In genomic region chr12:47318963-47319362, GRCh38 we compare ENCODE assay signal across 16 cellular contexts.
"Had no signal": no experiment of that assay in that cellular context is flagged by ENCODE, and none has a peak within 500 bp of the region (broad histone marks: within the 10 kb centered on the region; RNA-seq: fewer than 3 reads in every experiment).

No MANE protein-coding gene starts in this region.

- H3K27me3 ChIP-seq: gastroesophageal sphincter, neural progenitor cell, transverse colon had no signal

- H3K4me3 ChIP-seq: gastroesophageal sphincter, left ventricle myocardium inferior, neural progenitor cell, SK-N-MC, transverse colon had no signal

- H3K9me3 ChIP-seq: gastroesophageal sphincter, left ventricle myocardium inferior, transverse colon had no signal

- H3K4me3 Mint-ChIP-seq: neural progenitor cell had no signal

- H3K36me3 Mint-ChIP-seq: neural progenitor cell had no signal

- H2AFZ ChIP-seq: neural progenitor cell, parathyroid adenoma had no signal

- H3K36me3 ChIP-seq: gastroesophageal sphincter, left ventricle myocardium inferior, neural progenitor cell, transverse colon had no signal

- H3K4me2 ChIP-seq: neural progenitor cell had no signal

- FAIRE-seq: kidney had no signal

- H3K4me1 ChIP-seq: neural progenitor cell, parathyroid adenoma had no signal

- H3K9ac ChIP-seq: neural progenitor cell, parathyroid adenoma had no signal

- H3K27ac ChIP-seq: epithelial cell of prostate, gastroesophageal sphincter, left ventricle myocardium inferior, neural progenitor cell, parathyroid adenoma, SK-N-MC, transverse colon had no signal

- DNase-seq: activated CD4-positive, alpha-beta T cell treated with anti-CD3 and anti-CD28 coated beads, Interleukin-2, amount 50 U/mL, for 1 hour; activated naive CD4-positive, alpha-beta T cell treated with Interleukin-2 at 50 U/mL for 16 hours; cortex of kidney; effector memory CD4-positive, alpha-beta T cell; kidney; left ventricle myocardium inferior; mesendoderm; retina; stimulated activated CD4-positive, alpha-beta T cell treated with anti-CD3 and anti-CD28 coated beads, Interleukin-4, amount 100 ng/mL, for 4 hours; substantia nigra; transverse colon had no signal

- ATAC-seq: gastroesophageal sphincter had no signal

- H3K27ac Mint-ChIP-seq: neural progenitor cell had no signal

- H3K79me2 ChIP-seq: parathyroid adenoma had no signal
